Comparison of ENCODE assay signal across 15 cellular contexts in genomic region chrX:118739577-118739976, GRCh38. TPM values are rescaled to one million over a fixed set of nuclear protein-coding genes. Genes with fewer than 3 reads are reported as not detected.
A peak's percentile ranks its signal among the peaks of the same experiment; 100 is the strongest.
DNase-seq lines count a peak whose midpoint lies in the region; ATAC-seq and TF ChIP-seq lines count a peak whose summit lies in the region.
"Had no signal": no experiment of that assay in that cellular context is flagged by ENCODE, and none has a peak within 500 bp of the region (broad histone marks: within the 10 kb centered on the region; RNA-seq: fewer than 3 reads in every experiment).

No MANE protein-coding gene starts in this region.

- TF ChIP-seq EP300 in sigmoid colon (IDR thresholded peaks at IDR 0.05) = no peak

- no peak for ATAC-seq in GM21717 (IDR thresholded peaks at IDR 0.05; ENCODE audit: unreplicated experiment)
- ATAC-seq: GM23338 had no signal

- no peaks in the 10 kb centered on the region for H3K27me3 ChIP-seq in sigmoid colon
- H3K27me3 ChIP-seq: BE2C had no signal

- H3K36me3 Mint-ChIP-seq in dendritic cell treated with granulocyte-macrophage colony-stimulating factor and Interleukin-4, amounts not matched to agents 40 ng/mL and 50 ng/mL, for 4 days (ENCODE audit: low read depth) = peaks cover 49% of the 10 kb centered on the region

- no peak for TF ChIP-seq POLR2A in sigmoid colon (IDR thresholded peaks at IDR 0.05)

- H3K4me3 ChIP-seq in sigmoid colon = no peak overlapping the region
- H3K4me3 ChIP-seq: GM23338 had no signal

- peaks cover 0 to 19% (median 8%) of the 10 kb centered on the region in 4 donors for H3K4me1 ChIP-seq in sigmoid colon
- H3K4me1 ChIP-seq: BE2C had no signal

- H3K9me3 Mint-ChIP-seq in dendritic cell treated with granulocyte-macrophage colony-stimulating factor and Interleukin-4, amounts not matched to agents 40 ng/mL and 50 ng/mL, for 4 days = no peaks in the 10 kb centered on the region

- peak overlapping the region; percentile 72 for H3K27ac Mint-ChIP-seq in dendritic cell treated with granulocyte-macrophage colony-stimulating factor and Interleukin-4, amounts not matched to agents 40 ng/mL and 50 ng/mL, for 4 days
- H3K27ac Mint-ChIP-seq: CD4-positive, alpha-beta memory T cell; GM23338 had no signal

- no peak for TF ChIP-seq CTCF in sigmoid colon (IDR thresholded peaks at IDR 0.05)

- no peaks in the 10 kb centered on the region for H3K9me3 ChIP-seq in sigmoid colon
- H3K9me3 ChIP-seq: BE2C had no signal

- peaks cover 45% of the 10 kb centered on the region for H3K4me1 Mint-ChIP-seq in dendritic cell treated with granulocyte-macrophage colony-stimulating factor and Interleukin-4, amounts not matched to agents 40 ng/mL and 50 ng/mL, for 4 days (ENCODE audit: low read depth)

- DNase-seq in left kidney (ENCODE audit: low read depth, low spot score) = peak; percentile 20
- no peak for DNase-seq in sigmoid colon
- no peak for DNase-seq in cerebellar cortex (ENCODE audit: low spot score)
- DNase-seq in hepatic stellate cell (ENCODE audit: low spot score) = no peak
- DNase-seq: ACHN; BE2C; C1 segment of cervical spinal cord; CD4-positive, alpha-beta memory T cell; DMS153; DMS79; GDM1; HCEC 1CT had no signal

- H3K36me3 ChIP-seq in sigmoid colon = no peaks in the 10 kb centered on the region
- H3K36me3 ChIP-seq: BE2C had no signal

- H3K27ac ChIP-seq in sigmoid colon = peak overlapping the region in 3 of 4 donors; percentile 44 to 56 (median 51)

- H3K27me3 Mint-ChIP-seq in dendritic cell treated with granulocyte-macrophage colony-stimulating factor and Interleukin-4, amounts not matched to agents 40 ng/mL and 50 ng/mL, for 4 days = no peaks in the 10 kb centered on the region

- H3K4me3 Mint-ChIP-seq in dendritic cell treated with granulocyte-macrophage colony-stimulating factor and Interleukin-4, amounts not matched to agents 40 ng/mL and 50 ng/mL, for 4 days = no peak overlapping the region
- H3K4me3 Mint-ChIP-seq: CD4-positive, alpha-beta memory T cell; GM23338 had no signal

- intact Hi-C loops in dendritic cell treated with granulocyte-macrophage colony-stimulating factor and Interleukin-4, amounts not matched to agents 40 ng/mL and 50 ng/mL, for 4 days (cut with micrococcal nuclease) = loop anchor here (5.0 kb wide), 1 partner anchor 42 kb away; no protein-coding TSS in a partner anchor
- intact Hi-C loops in sigmoid colon (cut with DNase I) = no loop called here

RNA-seq across cellular contexts. Expression of gene IL13RA1, which starts 12.2 kb away (rescaled TPM):
- 10 to 100 TPM; 42.1 to 57.6 (median 52.0) TPM for total RNA-seq in sigmoid colon
- 10 to 100 TPM; 33.6 to 52.4 (median 37.0) TPM for polyA plus RNA-seq in sigmoid colon
